38 cellular contexts compared by ENCODE assay signal in genomic region chr22:11325767-11326166, GRCh38.
"Had no signal": no experiment of that assay in that cellular context is flagged by ENCODE, and none has a peak within 500 bp of the region (broad histone marks: within the 10 kb centered on the region; RNA-seq: fewer than 3 reads in every experiment).

No MANE protein-coding gene starts in this region.

- H3K4me3 Mint-ChIP-seq: activated naive CD4-positive, alpha-beta T cell treated with anti-CD3 and anti-CD28 coated beads for 36 hours; activated naive CD4-positive, alpha-beta T cell treated with anti-CD3 and anti-CD28 coated beads, Interleukin-2, amount 10 ng/mL, durations not matched to agents 7 days and 5 days; activated naive CD4-positive, alpha-beta T cell treated with anti-CD3 and anti-CD28 coated beads, Interleukin-2, amount 50 U/mL, for 24 hours; activated naive CD8-positive, alpha-beta T cell; activated naive CD8-positive, alpha-beta T cell treated with anti-CD3 and anti-CD28 coated beads for 36 hours; activated naive CD8-positive, alpha-beta T cell treated with anti-CD3 and anti-CD28 coated beads, Interleukin-2, amount 10 ng/mL, durations not matched to agents 7 days and 5 days; activated naive CD8-positive, alpha-beta T cell treated with anti-CD3 and anti-CD28 coated beads, Interleukin-2, amount 50 U/mL, for 24 hours; activated T-cell treated with anti-CD3 and anti-CD28 coated beads, Interleukin-2, amount 50 U/mL, for 24 hours; activated T-cell treated with anti-CD3 and anti-CD28 coated beads, Interleukin-2, amount 50 U/mL, for 4 hours; activated T-cell treated with anti-CD3 and anti-CD28 coated beads, Interleukin-2, amount 50 U/mL, for 72 hours; activated T-helper 1 cell treated with anti-CD3 and anti-CD28 coated beads, Interleukin-12 subunit alpha, Interleukin-12 subunit beta, Interleukin-2, Interleukin-4 antibody, amounts not matched to agents 30 ng/mL and 10 ng/mL and 1 ng/mL, durations not matched to agents 14 hours and 24 hours and 36 hours; activated T-helper 17 cell treated with anti-CD3 and anti-CD28 coated beads, Interleukin-2, amount 50 U/mL, for 72 hours; brain; central memory CD8-positive, alpha-beta T cell had no signal

- H3K4me1 ChIP-seq: adrenal gland, ascending aorta, body of pancreas, breast epithelium had no signal

- H3K4me1 Mint-ChIP-seq: activated naive CD4-positive, alpha-beta T cell treated with anti-CD3 and anti-CD28 coated beads, Interleukin-2, amount 10 ng/mL, durations not matched to agents 7 days and 5 days; activated naive CD4-positive, alpha-beta T cell treated with anti-CD3 and anti-CD28 coated beads, Interleukin-2, amount 50 U/mL, for 24 hours; activated naive CD8-positive, alpha-beta T cell treated with anti-CD3 and anti-CD28 coated beads for 36 hours; activated naive CD8-positive, alpha-beta T cell treated with anti-CD3 and anti-CD28 coated beads, Interleukin-2, amount 10 ng/mL, durations not matched to agents 7 days and 5 days; activated naive CD8-positive, alpha-beta T cell treated with anti-CD3 and anti-CD28 coated beads, Interleukin-2, amount 50 U/mL, for 24 hours; activated T-helper 17 cell treated with anti-CD3 and anti-CD28 coated beads, Interleukin-2, amount 50 U/mL, for 72 hours; brain; central memory CD8-positive, alpha-beta T cell had no signal

- H3K27me3 ChIP-seq: adrenal gland, ascending aorta, body of pancreas, brain microvascular endothelial cell, breast epithelium, cardiac muscle cell had no signal

- H3K27ac Mint-ChIP-seq: activated naive CD4-positive, alpha-beta T cell treated with anti-CD3 and anti-CD28 coated beads for 36 hours; activated naive CD4-positive, alpha-beta T cell treated with anti-CD3 and anti-CD28 coated beads, Interleukin-2, amount 10 ng/mL, durations not matched to agents 7 days and 5 days; activated naive CD4-positive, alpha-beta T cell treated with anti-CD3 and anti-CD28 coated beads, Interleukin-2, amount 50 U/mL, for 24 hours; activated naive CD4-positive, alpha-beta T cell treated with anti-CD3 and anti-CD28 coated beads, Interleukin-2, amount 50 U/mL, for 72 hours; activated naive CD8-positive, alpha-beta T cell; activated naive CD8-positive, alpha-beta T cell treated with anti-CD3 and anti-CD28 coated beads for 36 hours; activated naive CD8-positive, alpha-beta T cell treated with anti-CD3 and anti-CD28 coated beads, Interleukin-2, amount 10 ng/mL, durations not matched to agents 7 days and 5 days; activated naive CD8-positive, alpha-beta T cell treated with anti-CD3 and anti-CD28 coated beads, Interleukin-2, amount 50 U/mL, for 24 hours; activated T-cell treated with anti-CD3 and anti-CD28 coated beads, Interleukin-2, amount 50 U/mL, for 24 hours; activated T-cell treated with anti-CD3 and anti-CD28 coated beads, Interleukin-2, amount 50 U/mL, for 72 hours; activated T-helper 1 cell treated with anti-CD3 and anti-CD28 coated beads, Interleukin-12 subunit alpha, Interleukin-12 subunit beta, Interleukin-2, Interleukin-4 antibody, amounts not matched to agents 30 ng/mL and 10 ng/mL and 1 ng/mL, durations not matched to agents 14 hours and 24 hours and 36 hours; activated T-helper 17 cell treated with anti-CD3 and anti-CD28 coated beads, Interleukin-2, amount 50 U/mL, for 72 hours; activated T-helper 2 cell treated with anti-CD3 and anti-CD28 coated beads, Interferon-gamma antibody, Interleukin-2, Interleukin-4, amounts not matched to agents 10 μg/mL and 5 μg/mL and 100 μg/mL, durations not matched to agents 14 hours and 24 hours and 36 hours; brain had no signal

- H3K27me3 Mint-ChIP-seq: activated naive CD4-positive, alpha-beta T cell treated with anti-CD3 and anti-CD28 coated beads, Interleukin-2, amount 10 ng/mL, durations not matched to agents 7 days and 5 days; activated naive CD4-positive, alpha-beta T cell treated with anti-CD3 and anti-CD28 coated beads, Interleukin-2, amount 50 U/mL, for 24 hours; activated naive CD8-positive, alpha-beta T cell; activated naive CD8-positive, alpha-beta T cell treated with anti-CD3 and anti-CD28 coated beads for 36 hours; activated naive CD8-positive, alpha-beta T cell treated with anti-CD3 and anti-CD28 coated beads, Interleukin-2, amount 10 ng/mL, durations not matched to agents 7 days and 5 days; activated naive CD8-positive, alpha-beta T cell treated with anti-CD3 and anti-CD28 coated beads, Interleukin-2, amount 50 U/mL, for 24 hours; activated T-cell treated with anti-CD3 and anti-CD28 coated beads, Interleukin-2, amount 50 U/mL, for 24 hours; activated T-helper 17 cell treated with anti-CD3 and anti-CD28 coated beads, Interleukin-2, amount 50 U/mL, for 72 hours; brain; central memory CD8-positive, alpha-beta T cell had no signal

- DNase-seq: activated effector memory CD4-positive, alpha-beta T cell treated with anti-CD3 and anti-CD28 coated beads, Interleukin-2, amount 50 U/mL, for 16 hours; activated effector memory CD4-positive, alpha-beta T cell treated with Interleukin-2 at 50 U/mL for 16 hours; activated gamma-delta T cell; activated gamma-delta T cell treated with Interleukin-2 at 50 U/mL for 16 hours; activated naive CD4-positive, alpha-beta T cell; activated naive CD4-positive, alpha-beta T cell treated with anti-CD3 and anti-CD28 coated beads for 36 hours; activated naive CD4-positive, alpha-beta T cell treated with anti-CD3 and anti-CD28 coated beads, Interleukin-2, amount 10 ng/mL, durations not matched to agents 7 days and 5 days; activated naive CD4-positive, alpha-beta T cell treated with anti-CD3 and anti-CD28 coated beads, Interleukin-2, amount 50 U/mL, for 16 hours; activated naive CD4-positive, alpha-beta T cell treated with Interleukin-2 at 50 U/mL for 16 hours; activated naive CD8-positive, alpha-beta T cell treated with anti-CD3 and anti-CD28 coated beads for 36 hours; activated naive CD8-positive, alpha-beta T cell treated with anti-CD3 and anti-CD28 coated beads, Interleukin-2, amount 10 ng/mL, durations not matched to agents 7 days and 5 days; activated naive CD8-positive, alpha-beta T cell treated with anti-CD3 and anti-CD28 coated beads, Interleukin-2, amount 50 U/mL, for 24 hours; activated T-cell treated with anti-CD3 and anti-CD28 coated beads, Interleukin-2, amount 50 U/mL, for 1 hour; activated T-cell treated with anti-CD3 and anti-CD28 coated beads, Interleukin-2, amount 50 U/mL, for 24 hours; activated T-cell treated with anti-CD3 and anti-CD28 coated beads, Interleukin-2, amount 50 U/mL, for 4 hours; activated T-cell treated with anti-CD3 and anti-CD28 coated beads, Interleukin-2, amount 50 U/mL, for 48 hours; activated T-cell treated with anti-CD3 and anti-CD28 coated beads, Interleukin-2, amount 50 U/mL, for 72 hours; adrenal gland; amniotic stem cell; amygdala; anterior cingulate cortex; aorta; body of pancreas; brain microvascular endothelial cell; caudate nucleus; central memory CD4-positive, alpha-beta T cell; cerebellar nuclear complex had no signal

- H3K36me3 Mint-ChIP-seq: activated naive CD4-positive, alpha-beta T cell treated with anti-CD3 and anti-CD28 coated beads, Interleukin-2, amount 10 ng/mL, durations not matched to agents 7 days and 5 days; activated naive CD4-positive, alpha-beta T cell treated with anti-CD3 and anti-CD28 coated beads, Interleukin-2, amount 50 U/mL, for 24 hours; activated naive CD8-positive, alpha-beta T cell; activated naive CD8-positive, alpha-beta T cell treated with anti-CD3 and anti-CD28 coated beads for 36 hours; activated naive CD8-positive, alpha-beta T cell treated with anti-CD3 and anti-CD28 coated beads, Interleukin-2, amount 10 ng/mL, durations not matched to agents 7 days and 5 days; brain had no signal

- H3K36me3 ChIP-seq: adrenal gland, ascending aorta, brain microvascular endothelial cell, breast epithelium, cardiac muscle cell had no signal

- ATAC-seq: activated naive CD4-positive, alpha-beta T cell treated with anti-CD3 and anti-CD28 coated beads, Interleukin-2, amount 50 U/mL, for 72 hours; activated naive CD8-positive, alpha-beta T cell treated with anti-CD3 and anti-CD28 coated beads, Interleukin-2, amount 50 U/mL, for 24 hours; activated T-cell treated with anti-CD3 and anti-CD28 coated beads, Interleukin-2, amount 50 U/mL, for 4 hours; activated T-cell treated with anti-CD3 and anti-CD28 coated beads, Interleukin-2, amount 50 U/mL, for 72 hours; activated T-helper 17 cell treated with anti-CD3 and anti-CD28 coated beads, Interleukin-2, amount 50 U/mL, for 72 hours; body of pancreas had no signal

- H3K4me3 ChIP-seq: adrenal gland, ascending aorta, body of pancreas, breast epithelium, cardiac muscle cell had no signal

- H3K27ac ChIP-seq: adrenal gland, ascending aorta, body of pancreas, brain microvascular endothelial cell, breast epithelium, cardiac muscle cell had no signal

- H3K9me3 ChIP-seq: adrenal gland had no signal
